Comparison of ENCODE assay signal across 1 cellular context in genomic region chr1:56819393-56819899, GRCh38.
TF ChIP-seq lines count a peak whose summit lies in the region.

A gene with protein sequence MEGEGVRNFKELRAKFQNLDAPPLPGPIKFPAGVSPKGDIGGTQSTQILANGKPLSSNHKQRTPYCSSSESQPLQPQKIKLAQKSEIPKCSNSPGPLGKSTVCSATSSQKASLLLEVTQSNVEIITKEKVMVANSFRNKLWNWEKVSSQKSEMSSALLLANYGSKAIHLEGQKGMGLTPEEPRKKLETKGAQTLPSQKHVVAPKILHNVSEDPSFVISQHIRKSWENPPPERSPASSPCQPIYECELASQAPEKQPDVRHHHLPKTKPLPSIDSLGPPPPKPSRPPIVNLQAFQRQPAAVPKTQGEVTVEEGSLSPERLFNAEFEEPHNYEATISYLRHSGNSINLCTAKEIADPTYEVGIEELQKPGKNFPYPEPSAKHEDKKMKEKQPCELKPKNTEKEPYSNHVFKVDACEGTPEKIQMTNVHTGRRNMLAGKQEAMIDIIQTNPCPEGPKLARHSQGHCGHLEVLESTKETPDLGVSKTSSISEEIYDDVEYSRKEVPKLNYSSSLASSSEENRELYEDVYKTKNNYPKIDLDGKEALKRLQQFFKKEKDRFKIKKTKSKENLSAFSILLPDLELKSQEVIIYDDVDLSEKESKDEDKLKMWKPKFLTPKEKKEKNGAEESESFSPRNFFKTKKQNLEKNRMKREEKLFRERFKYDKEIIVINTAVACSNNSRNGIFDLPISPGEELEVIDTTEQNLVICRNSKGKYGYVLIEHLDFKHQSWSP (minus strand): TSS chr1:56819404. CDS start chr1:56819290, 114 bp downstream.

TF ChIP-seq in HepG2, 621 proteins besides CTCF, POLR2A, EP300 and RAD21 (continued from another document and continues in another):
- no peak for TF ChIP-seq NPAS2 (CRISPR knock-in tag; IDR thresholded peaks at IDR 0.05; ENCODE audit: borderline replicate concordance)
- no peak for TF ChIP-seq ZBTB2 (CRISPR knock-in tag; IDR thresholded peaks at IDR 0.05; ENCODE audit: low read depth)
- no peak for TF ChIP-seq KDM2A (CRISPR knock-in tag; IDR thresholded peaks at IDR 0.05; ENCODE audit: borderline replicate concordance, low read depth)
- TF ChIP-seq IRF2 (CRISPR knock-in tag; IDR thresholded peaks at IDR 0.05), result no peak
- no peak for TF ChIP-seq SP1 (IDR thresholded peaks at IDR 0.05)
- TF ChIP-seq SP1 (CRISPR knock-in tag; IDR thresholded peaks at IDR 0.05), result peak; percentile 25; the same call in 1 of the 2 replicates
- no peak for TF ChIP-seq HNF1A (IDR thresholded peaks at IDR 0.05; ENCODE audit: low read depth)
- TF ChIP-seq HNF1A (CRISPR knock-in tag; IDR thresholded peaks at IDR 0.05; ENCODE audit: borderline replicate concordance), result no peak
- no peak for TF ChIP-seq TEAD2 (CRISPR knock-in tag; IDR thresholded peaks at IDR 0.05)
- no peak for TF ChIP-seq DZIP1 (CRISPR knock-in tag; IDR thresholded peaks at IDR 0.05)
- no peak for TF ChIP-seq ZNF446 (CRISPR knock-in tag; IDR thresholded peaks at IDR 0.05)
- TF ChIP-seq HMGXB4 (CRISPR knock-in tag; IDR thresholded peaks at IDR 0.05; ENCODE audit: borderline replicate concordance in 1 of 2, low read depth in 1 of 2), result no peak; a peak in 1 of 4 replicates
- TF ChIP-seq RELA (CRISPR knock-in tag; IDR thresholded peaks at IDR 0.05), result no peak
- 0 out of 2 replicates have a peak, but pooled peaks have one; percentile 37 for TF ChIP-seq ZKSCAN5 (CRISPR knock-in tag; IDR thresholded peaks at IDR 0.05)
- TF ChIP-seq NFIB (CRISPR knock-in tag; IDR thresholded peaks at IDR 0.05; ENCODE audit: borderline replicate concordance), result no peak
- TF ChIP-seq ZNF260 (CRISPR knock-in tag; IDR thresholded peaks at IDR 0.05; ENCODE audit: borderline replicate concordance, low read depth), result no peak
- TF ChIP-seq, protein P1, sequence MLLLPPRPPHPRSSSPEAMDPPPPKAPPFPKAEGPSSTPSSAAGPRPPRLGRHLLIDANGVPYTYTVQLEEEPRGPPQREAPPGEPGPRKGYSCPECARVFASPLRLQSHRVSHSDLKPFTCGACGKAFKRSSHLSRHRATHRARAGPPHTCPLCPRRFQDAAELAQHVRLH (CRISPR knock-in tag; IDR thresholded peaks at IDR 0.05; ENCODE audit: borderline replicate concordance, low read depth), result no peak
- TF ChIP-seq ZNF160 (CRISPR knock-in tag; IDR thresholded peaks at IDR 0.05), result no peak
- peak; percentile 4; the same call in 1 of the 2 replicates for TF ChIP-seq ZFX (CRISPR knock-in tag; IDR thresholded peaks at IDR 0.05; ENCODE audit: low read depth)
- TF ChIP-seq NCOA2 (CRISPR knock-in tag; IDR thresholded peaks at IDR 0.05), result no peak
- no peak for TF ChIP-seq ZNF331 (CRISPR knock-in tag; IDR thresholded peaks at IDR 0.05)
- no peak for TF ChIP-seq ZNF614 (CRISPR knock-in tag; IDR thresholded peaks at IDR 0.05; ENCODE audit: borderline replicate concordance)
- TF ChIP-seq BHLHE40 (IDR thresholded peaks at IDR 0.05; ENCODE audit: low read length), result no peak
- TF ChIP-seq ZNF563 (CRISPR knock-in tag; IDR thresholded peaks at IDR 0.05), result no peak
- TF ChIP-seq PHF8 (CRISPR knock-in tag; IDR thresholded peaks at IDR 0.05), result peak; percentile 43
- no peak for TF ChIP-seq RERE (CRISPR knock-in tag; IDR thresholded peaks at IDR 0.05; ENCODE audit: low read depth)
- TF ChIP-seq USF2 (IDR thresholded peaks at IDR 0.05; ENCODE audit: low read depth, low read length), result no peak
- no peak for TF ChIP-seq USF2 (CRISPR knock-in tag; IDR thresholded peaks at IDR 0.05; ENCODE audit: borderline replicate concordance)
- TF ChIP-seq NR2F1 (CRISPR knock-in tag; IDR thresholded peaks at IDR 0.05), result no peak
